1 cellular context compared by ENCODE assay signal in the genomic region with DNA sequence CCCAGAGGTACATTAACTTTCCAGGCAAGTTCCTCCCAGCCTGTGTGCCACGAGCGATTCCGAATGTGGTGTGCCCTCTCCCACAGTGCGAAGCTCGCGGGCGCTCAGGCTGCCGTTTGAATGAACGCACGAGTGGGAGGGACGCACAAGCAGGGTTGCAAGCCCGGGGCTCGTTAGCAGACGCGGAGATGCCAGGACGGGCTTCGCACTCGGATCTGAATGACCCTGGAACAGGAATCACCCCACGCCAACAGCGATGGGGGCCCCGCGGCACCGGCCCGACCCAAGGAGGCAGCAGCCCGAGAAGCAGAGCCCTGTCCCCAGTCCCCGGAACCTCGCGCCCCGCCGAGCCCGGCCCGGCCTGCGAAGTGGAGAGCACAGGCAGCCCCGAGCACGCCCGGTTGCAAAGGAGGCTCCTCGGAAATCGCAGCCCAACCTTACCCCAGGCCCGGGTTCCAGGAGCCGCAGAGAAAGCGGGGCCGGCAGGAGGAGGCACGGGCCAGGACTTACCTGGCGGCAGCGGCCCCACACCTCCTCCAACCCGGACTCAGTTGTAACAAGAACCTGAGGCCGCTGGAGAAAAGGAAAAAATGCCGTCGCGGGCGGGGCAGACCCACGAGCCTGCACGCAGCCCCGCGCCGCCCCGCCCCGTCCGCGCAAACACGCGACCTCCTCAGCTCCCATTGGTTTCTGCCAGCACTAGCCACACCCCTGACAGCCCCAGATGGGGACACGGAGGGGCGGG.
TF ChIP-seq lines count a peak whose summit lies in the region.

A gene with protein sequence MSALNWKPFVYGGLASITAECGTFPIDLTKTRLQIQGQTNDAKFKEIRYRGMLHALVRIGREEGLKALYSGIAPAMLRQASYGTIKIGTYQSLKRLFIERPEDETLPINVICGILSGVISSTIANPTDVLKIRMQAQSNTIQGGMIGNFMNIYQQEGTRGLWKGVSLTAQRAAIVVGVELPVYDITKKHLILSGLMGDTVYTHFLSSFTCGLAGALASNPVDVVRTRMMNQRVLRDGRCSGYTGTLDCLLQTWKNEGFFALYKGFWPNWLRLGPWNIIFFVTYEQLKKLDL (minus strand): TSS at position 584 of the 745 bp plus-strand sequence. CDS start 6,948 bp downstream, outside the sequence.

TF ChIP-seq in GM23338, 12 proteins besides CTCF, POLR2A, EP300 and RAD21 (continued from another document):
- TF ChIP-seq, protein P1, sequence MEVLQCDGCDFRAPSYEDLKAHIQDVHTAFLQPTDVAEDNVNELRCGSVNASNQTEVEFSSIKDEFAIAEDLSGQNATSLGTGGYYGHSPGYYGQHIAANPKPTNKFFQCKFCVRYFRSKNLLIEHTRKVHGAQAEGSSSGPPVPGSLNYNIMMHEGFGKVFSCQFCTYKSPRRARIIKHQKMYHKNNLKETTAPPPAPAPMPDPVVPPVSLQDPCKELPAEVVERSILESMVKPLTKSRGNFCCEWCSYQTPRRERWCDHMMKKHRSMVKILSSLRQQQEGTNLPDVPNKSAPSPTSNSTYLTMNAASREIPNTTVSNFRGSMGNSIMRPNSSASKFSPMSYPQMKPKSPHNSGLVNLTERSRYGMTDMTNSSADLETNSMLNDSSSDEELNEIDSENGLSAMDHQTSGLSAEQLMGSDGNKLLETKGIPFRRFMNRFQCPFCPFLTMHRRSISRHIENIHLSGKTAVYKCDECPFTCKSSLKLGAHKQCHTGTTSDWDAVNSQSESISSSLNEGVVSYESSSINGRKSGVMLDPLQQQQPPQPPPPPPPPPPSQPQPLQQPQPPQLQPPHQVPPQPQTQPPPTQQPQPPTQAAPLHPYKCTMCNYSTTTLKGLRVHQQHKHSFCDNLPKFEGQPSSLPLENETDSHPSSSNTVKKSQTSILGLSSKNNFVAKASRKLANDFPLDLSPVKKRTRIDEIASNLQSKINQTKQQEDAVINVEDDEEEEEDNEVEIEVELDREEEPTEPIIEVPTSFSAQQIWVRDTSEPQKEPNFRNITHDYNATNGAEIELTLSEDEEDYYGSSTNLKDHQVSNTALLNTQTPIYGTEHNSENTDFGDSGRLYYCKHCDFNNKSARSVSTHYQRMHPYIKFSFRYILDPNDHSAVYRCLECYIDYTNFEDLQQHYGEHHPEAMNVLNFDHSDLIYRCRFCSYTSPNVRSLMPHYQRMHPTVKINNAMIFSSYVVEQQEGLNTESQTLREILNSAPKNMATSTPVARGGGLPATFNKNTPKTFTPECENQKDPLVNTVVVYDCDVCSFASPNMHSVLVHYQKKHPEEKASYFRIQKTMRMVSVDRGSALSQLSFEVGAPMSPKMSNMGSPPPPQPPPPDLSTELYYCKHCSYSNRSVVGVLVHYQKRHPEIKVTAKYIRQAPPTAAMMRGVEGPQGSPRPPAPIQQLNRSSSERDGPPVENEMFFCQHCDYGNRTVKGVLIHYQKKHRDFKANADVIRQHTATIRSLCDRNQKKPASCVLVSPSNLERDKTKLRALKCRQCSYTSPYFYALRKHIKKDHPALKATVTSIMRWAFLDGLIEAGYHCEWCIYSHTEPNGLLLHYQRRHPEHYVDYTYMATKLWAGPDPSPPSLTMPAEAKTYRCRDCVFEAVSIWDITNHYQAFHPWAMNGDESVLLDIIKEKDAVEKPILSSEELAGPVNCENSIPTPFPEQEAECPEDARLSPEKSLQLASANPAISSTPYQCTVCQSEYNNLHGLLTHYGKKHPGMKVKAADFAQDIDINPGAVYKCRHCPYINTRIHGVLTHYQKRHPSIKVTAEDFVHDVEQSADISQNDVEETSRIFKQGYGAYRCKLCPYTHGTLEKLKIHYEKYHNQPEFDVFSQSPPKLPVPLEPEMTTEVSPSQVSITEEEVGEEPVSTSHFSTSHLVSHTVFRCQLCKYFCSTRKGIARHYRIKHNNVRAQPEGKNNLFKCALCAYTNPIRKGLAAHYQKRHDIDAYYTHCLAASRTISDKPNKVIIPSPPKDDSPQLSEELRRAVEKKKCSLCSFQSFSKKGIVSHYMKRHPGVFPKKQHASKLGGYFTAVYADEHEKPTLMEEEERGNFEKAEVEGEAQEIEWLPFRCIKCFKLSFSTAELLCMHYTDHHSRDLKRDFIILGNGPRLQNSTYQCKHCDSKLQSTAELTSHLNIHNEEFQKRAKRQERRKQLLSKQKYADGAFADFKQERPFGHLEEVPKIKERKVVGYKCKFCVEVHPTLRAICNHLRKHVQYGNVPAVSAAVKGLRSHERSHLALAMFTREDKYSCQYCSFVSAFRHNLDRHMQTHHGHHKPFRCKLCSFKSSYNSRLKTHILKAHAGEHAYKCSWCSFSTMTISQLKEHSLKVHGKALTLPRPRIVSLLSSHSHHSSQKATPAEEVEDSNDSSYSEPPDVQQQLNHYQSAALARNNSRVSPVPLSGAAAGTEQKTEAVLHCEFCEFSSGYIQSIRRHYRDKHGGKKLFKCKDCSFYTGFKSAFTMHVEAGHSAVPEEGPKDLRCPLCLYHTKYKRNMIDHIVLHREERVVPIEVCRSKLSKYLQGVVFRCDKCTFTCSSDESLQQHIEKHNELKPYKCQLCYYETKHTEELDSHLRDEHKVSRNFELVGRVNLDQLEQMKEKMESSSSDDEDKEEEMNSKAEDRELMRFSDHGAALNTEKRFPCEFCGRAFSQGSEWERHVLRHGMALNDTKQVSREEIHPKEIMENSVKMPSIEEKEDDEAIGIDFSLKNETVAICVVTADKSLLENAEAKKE (CRISPR knock-in tag; IDR thresholded peaks at IDR 0.05) = no peak
- TF ChIP-seq, protein P2, sequence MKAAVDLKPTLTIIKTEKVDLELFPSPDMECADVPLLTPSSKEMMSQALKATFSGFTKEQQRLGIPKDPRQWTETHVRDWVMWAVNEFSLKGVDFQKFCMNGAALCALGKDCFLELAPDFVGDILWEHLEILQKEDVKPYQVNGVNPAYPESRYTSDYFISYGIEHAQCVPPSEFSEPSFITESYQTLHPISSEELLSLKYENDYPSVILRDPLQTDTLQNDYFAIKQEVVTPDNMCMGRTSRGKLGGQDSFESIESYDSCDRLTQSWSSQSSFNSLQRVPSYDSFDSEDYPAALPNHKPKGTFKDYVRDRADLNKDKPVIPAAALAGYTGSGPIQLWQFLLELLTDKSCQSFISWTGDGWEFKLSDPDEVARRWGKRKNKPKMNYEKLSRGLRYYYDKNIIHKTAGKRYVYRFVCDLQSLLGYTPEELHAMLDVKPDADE (IDR thresholded peaks at IDR 0.05) = 0 out of 2 replicates have a peak, but pooled peaks have one; percentile 14
- TF ChIP-seq POLR2AphosphoS5 (IDR thresholded peaks at IDR 0.05; ENCODE audit: low read depth) (peak; percentile 77), CREB1 (CRISPR knock-in tag; IDR thresholded peaks at IDR 0.05; ENCODE audit: low read depth) (peak; percentile 56)
